27 cellular contexts compared by ENCODE assay signal in the genomic region with DNA sequence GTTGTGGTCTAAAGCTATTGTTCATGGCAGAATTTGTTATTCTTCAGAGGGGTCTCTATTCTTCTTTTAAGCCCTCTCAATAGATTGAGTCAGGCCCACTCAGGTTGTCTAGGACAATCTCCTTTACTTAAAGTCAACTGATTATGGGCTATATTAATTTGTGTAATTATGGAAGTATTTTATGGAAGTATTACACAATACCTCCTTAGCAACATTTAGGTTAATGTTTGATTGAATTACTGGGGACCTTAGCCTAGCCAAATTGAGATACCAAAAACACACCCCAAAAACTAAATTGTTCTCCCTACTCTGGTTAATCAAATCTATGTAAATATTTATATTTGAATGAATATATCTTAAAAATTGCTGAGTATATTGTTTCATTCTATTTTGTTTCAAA.
"Had no signal": no experiment of that assay in that cellular context is flagged by ENCODE, and none has a peak within 500 bp of the region (broad histone marks: within the 10 kb centered on the region; RNA-seq: fewer than 3 reads in every experiment).

No MANE protein-coding gene starts in this region.

- DNase-seq: stimulated activated CD4-positive, alpha-beta T cell treated with anti-CD3 and anti-CD28 coated beads, Interleukin-2, amount 100 ng/mL, for 48 hours; stimulated activated CD4-positive, alpha-beta T cell treated with anti-CD3 and anti-CD28 coated beads, Interleukin-4, amount 100 ng/mL, for 1 hour; stimulated activated CD4-positive, alpha-beta T cell treated with anti-CD3 and anti-CD28 coated beads, Interleukin-4, amount 100 ng/mL, for 24 hours; stimulated activated CD4-positive, alpha-beta T cell treated with anti-CD3 and anti-CD28 coated beads, Interleukin-4, amount 100 ng/mL, for 4 hours; stimulated activated CD8-positive, alpha-beta memory T cell treated with anti-CD3 and anti-CD28 coated beads, Interleukin-4, amount 100 ng/mL, for 48 hours; stimulated activated naive B cell treated with anti-CD40 and anti-IgM and Interleukin-4, amounts not matched to agents 10 μg/mL and 1 μg/mL and 100 μg/mL, for 72 hours; stimulated activated naive CD4-positive, alpha-beta T cell; stimulated activated naive CD4-positive, alpha-beta T cell treated with Interleukin-2 at 50 U/mL for 16 hours; stimulated activated naive CD8-positive, alpha-beta T cell treated with anti-CD3 and anti-CD28 coated beads, Interleukin-15, amount 100 ng/mL, for 72 hours; stimulated activated naive CD8-positive, alpha-beta T cell treated with anti-CD3 and anti-CD28 coated beads, Interleukin-15, Interleukin-2, amounts not matched to agents 100 U/mL and 50 U/mL, for 24 hours; stomach; substantia nigra; testis; thyroid gland; tibial artery; transverse colon; trophoblast cell; upper lobe of left lung; upper lobe of right lung; uterus had no signal

- ATAC-seq: stimulated activated effector memory CD8-positive, alpha-beta T cell treated with anti-CD3 and anti-CD28 coated beads, Interleukin-12 subunit alpha, Interleukin-12 subunit beta, amount 100 ng/mL, for 72 hours; stimulated activated memory B cell treated with anti-CD40 and anti-IgM and Interleukin-4, amounts not matched to agents 10 μg/mL and 1 μg/mL and 100 μg/mL, for 72 hours; stimulated activated naive B cell treated with anti-CD40 and anti-IgM and Interleukin-4, amounts not matched to agents 10 μg/mL and 1 μg/mL and 100 μg/mL, for 72 hours; stimulated activated naive CD8-positive, alpha-beta T cell treated with anti-CD3 and anti-CD28 coated beads, Interleukin-15, amount 100 ng/mL, for 72 hours; stimulated activated naive CD8-positive, alpha-beta T cell treated with anti-CD3 and anti-CD28 coated beads, Interleukin-15, Interleukin-2, amounts not matched to agents 100 U/mL and 50 U/mL, for 24 hours; upper lobe of right lung had no signal

- H3K4me1 ChIP-seq: stomach, suprapubic skin, testis, tibial artery, tibial nerve, transverse colon, upper lobe of left lung, upper lobe of right lung, uterus, vagina had no signal

- H3K36me3 ChIP-seq: stomach, suprapubic skin, thoracic aorta, thyroid gland, tibial artery, tibial nerve, transverse colon, upper lobe of left lung, upper lobe of right lung, uterus, vagina had no signal

- H3K27ac ChIP-seq: stomach, suprapubic skin, testis, thoracic aorta, thyroid gland, tibial artery, tibial nerve, transverse colon, upper lobe of left lung, upper lobe of right lung, uterus, vagina had no signal

- FAIRE-seq: urothelium cell line had no signal

- H3K4me3 ChIP-seq: stomach, suprapubic skin, testis, thoracic aorta, thyroid gland, tibial artery, tibial nerve, transverse colon, upper lobe of left lung, upper lobe of right lung, uterus, vagina had no signal

- H3K27me3 ChIP-seq: stomach, suprapubic skin, testis, thyroid gland, tibial artery, tibial nerve, transverse colon, upper lobe of left lung, upper lobe of right lung, uterus, vagina had no signal

- H3K9me3 ChIP-seq: stomach, suprapubic skin, testis, thoracic aorta, thyroid gland, tibial artery, tibial nerve, transverse colon, upper lobe of left lung, upper lobe of right lung, uterus, vagina had no signal
